19 cellular contexts compared by ENCODE assay signal in genomic region chr13:93450226-93450625, GRCh38.
DNase-seq lines count a peak whose midpoint lies in the region; ATAC-seq, FAIRE-seq and TF ChIP-seq lines count a peak whose summit lies in the region.
"Had no signal": no experiment of that assay in that cellular context is flagged by ENCODE, and none has a peak within 500 bp of the region (broad histone marks: within the 10 kb centered on the region; RNA-seq: fewer than 3 reads in every experiment).

No MANE protein-coding gene starts in this region.

- no peaks in the 10 kb centered on the region for H3K36me3 Mint-ChIP-seq in chondrocyte (ENCODE audit: low read depth)
- no peaks in the 10 kb centered on the region for H3K36me3 Mint-ChIP-seq in activated T-cell treated with anti-CD3 and anti-CD28 coated beads, Interleukin-2, amount 50 U/mL, for 24 hours (ENCODE audit: low read depth)
- H3K36me3 Mint-ChIP-seq: activated naive CD8-positive, alpha-beta T cell treated with anti-CD3 and anti-CD28 coated beads, Interleukin-2, amount 10 ng/mL, durations not matched to agents 7 days and 5 days had no signal

- FAIRE-seq in HTR-8/SVneo (lab: Jason Lieb, UNC), result no peak

- ATAC-seq in HG03097 (IDR thresholded peaks at IDR 0.05; ENCODE audit: low FRiP score, unreplicated experiment), result no peak
- ATAC-seq: left ventricle myocardium superior had no signal

- peak overlapping the region; percentile 66 for H3K27ac Mint-ChIP-seq in chondrocyte (ENCODE audit: unreplicated experiment)
- no peak overlapping the region for H3K27ac Mint-ChIP-seq in activated T-cell treated with anti-CD3 and anti-CD28 coated beads, Interleukin-2, amount 50 U/mL, for 24 hours
- H3K27ac Mint-ChIP-seq: activated naive CD8-positive, alpha-beta T cell treated with anti-CD3 and anti-CD28 coated beads, Interleukin-2, amount 10 ng/mL, durations not matched to agents 7 days and 5 days had no signal

- H3K4me3 Mint-ChIP-seq in chondrocyte (ENCODE audit: unreplicated experiment), result no peak overlapping the region
- no peak overlapping the region for H3K4me3 Mint-ChIP-seq in activated T-cell treated with anti-CD3 and anti-CD28 coated beads, Interleukin-2, amount 50 U/mL, for 24 hours
- H3K4me3 Mint-ChIP-seq: activated naive CD8-positive, alpha-beta T cell treated with anti-CD3 and anti-CD28 coated beads, Interleukin-2, amount 10 ng/mL, durations not matched to agents 7 days and 5 days had no signal

- TF ChIP-seq CTCF in AG09309 (IDR thresholded peaks at IDR 0.05; ENCODE audit: control insufficient read depth, insufficient read depth, low read depth, low read length, missing control alignments) (no peak), chondrocyte (IDR thresholded peaks at IDR 0.05) (no peak)

- no peaks in the 10 kb centered on the region for H3K9me3 Mint-ChIP-seq in chondrocyte (ENCODE audit: low read depth)
- H3K9me3 Mint-ChIP-seq in activated T-cell treated with anti-CD3 and anti-CD28 coated beads, Interleukin-2, amount 50 U/mL, for 24 hours, result no peaks in the 10 kb centered on the region

- H3K4me3 ChIP-seq in AG09309 (ENCODE audit: control insufficient read depth, low read depth, low read length), result no peak overlapping the region
- H3K4me3 ChIP-seq: tibial artery had no signal

- DNase-seq in AG09309 (ENCODE audit: low read depth) (peak; percentile 5), HTR-8/SVneo (ENCODE audit: insufficient read length, low spot score) (peak; percentile 2), chondrocyte (ENCODE audit: low spot score) (no peak), left kidney (ENCODE audit: low read depth, low spot score) (peak; percentile 25), anterior cingulate cortex (lab: John Stamatoyannopoulos, UW) (no peak), midbrain (lab: John Stamatoyannopoulos, UW) (no peak)
- no peak for DNase-seq in activated T-cell treated with anti-CD3 and anti-CD28 coated beads, Interleukin-2, amount 50 U/mL, for 24 hours
- DNase-seq: activated CD4-positive, alpha-beta T cell treated with anti-CD3 and anti-CD28 coated beads for 4 hours; activated naive CD8-positive, alpha-beta T cell treated with anti-CD3 and anti-CD28 coated beads, Interleukin-2, amount 10 ng/mL, durations not matched to agents 7 days and 5 days; GOT3; left ventricle myocardium superior; NCI-H1417 treated with DMSO at 0.1 percent for 48 hours; NCI-H446; retina; SHP77 treated with DMSO at 0.1 percent for 48 hours; stimulated activated CD4-positive, alpha-beta T cell treated with anti-CD3 and anti-CD28 coated beads, Interleukin-1b, Interleukin-23, amount 100 ng/mL, for 48 hours; T-helper 9 cell; tibial artery had no signal

- H3K27me3 Mint-ChIP-seq in chondrocyte (ENCODE audit: low read depth), result no peaks in the 10 kb centered on the region
- H3K27me3 Mint-ChIP-seq in activated T-cell treated with anti-CD3 and anti-CD28 coated beads, Interleukin-2, amount 50 U/mL, for 24 hours, result peaks cover 3% of the 10 kb centered on the region
- H3K27me3 Mint-ChIP-seq: activated naive CD8-positive, alpha-beta T cell treated with anti-CD3 and anti-CD28 coated beads, Interleukin-2, amount 10 ng/mL, durations not matched to agents 7 days and 5 days had no signal

- H3K4me1 Mint-ChIP-seq in chondrocyte (ENCODE audit: low read depth), result peaks cover 18% of the 10 kb centered on the region
- H3K4me1 Mint-ChIP-seq in activated T-cell treated with anti-CD3 and anti-CD28 coated beads, Interleukin-2, amount 50 U/mL, for 24 hours (ENCODE audit: low read depth), result no peaks in the 10 kb centered on the region
- H3K4me1 Mint-ChIP-seq: activated naive CD8-positive, alpha-beta T cell treated with anti-CD3 and anti-CD28 coated beads, Interleukin-2, amount 10 ng/mL, durations not matched to agents 7 days and 5 days had no signal

Comparison
In these comparisons a context has a peak if more than half of its experiments do, and no peak if none do; other contexts are left out.
1. DNase-seq: peak in AG09309 (single experiment), HTR-8/SVneo (single experiment) and left kidney (single experiment); none in chondrocyte (single experiment), activated T-cell treated with anti-CD3 and anti-CD28 coated beads, Interleukin-2, amount 50 U/mL, for 24 hours (single experiment), anterior cingulate cortex (0 of 58) and midbrain (single experiment).